In the genomic region with DNA sequence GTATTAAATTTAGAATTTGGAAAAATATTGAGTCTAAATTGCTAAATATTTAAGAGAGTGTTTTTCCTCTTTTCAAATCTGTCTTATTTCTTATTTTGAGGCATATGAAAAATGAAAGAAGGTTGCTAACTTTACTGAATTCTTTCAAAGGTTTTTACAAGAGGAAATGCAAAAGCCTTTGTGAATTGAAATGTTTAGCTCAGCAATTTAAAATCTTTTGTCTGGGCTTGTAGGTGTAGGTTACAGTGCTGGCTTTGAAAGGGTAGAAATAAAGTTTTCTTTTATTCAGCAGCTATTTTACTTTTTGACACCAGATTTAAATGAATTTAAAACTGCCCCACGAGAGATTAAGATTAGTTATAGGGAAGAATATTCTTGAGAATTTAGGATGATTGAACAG, we compare ENCODE assay signal across 16 cellular contexts.
DNase-seq lines count a peak whose midpoint lies in the region; ATAC-seq and TF ChIP-seq lines count a peak whose summit lies in the region.
"Had no signal": no experiment of that assay in that cellular context is flagged by ENCODE, and none has a peak within 500 bp of the region (broad histone marks: within the 10 kb centered on the region; RNA-seq: fewer than 3 reads in every experiment).

No MANE protein-coding gene starts in this region.

- peak overlapping the region; percentile 28 for H3K4me3 ChIP-seq in GM23338
- H3K4me3 ChIP-seq in HUES48 (ENCODE audit: low read depth, low read length): peak overlapping the region; percentile 26
- H3K4me3 ChIP-seq in RWPE2 (ENCODE audit: severe bottlenecking): no peak overlapping the region
- H3K4me3 ChIP-seq: A549 had no signal

- H3K27me3 ChIP-seq in GM23338 (ENCODE audit: insufficient read depth): no peaks in the 10 kb centered on the region
- H3K27me3 ChIP-seq in HUES48 (ENCODE audit: control insufficient read depth, insufficient read depth, low read length): no peaks in the 10 kb centered on the region
- no peaks in the 10 kb centered on the region for H3K27me3 ChIP-seq in RWPE2 (ENCODE audit: insufficient read depth, poor library complexity, severe bottlenecking)

- no peaks in the 10 kb centered on the region for H3K79me2 ChIP-seq in GM23338 (replicated peaks; ENCODE audit: insufficient read depth)

- no peak overlapping the region for H3K9ac ChIP-seq in HUES48 (ENCODE audit: low read depth, low read length)

- H3K9me2 ChIP-seq in GM23338 (ENCODE audit: insufficient read depth): no peaks in the 10 kb centered on the region

- H3K27ac ChIP-seq in GM23338 (ENCODE audit: low read depth): peak overlapping the region; percentile 67; the same call in 1 of the 2 replicates
- peak overlapping the region; percentile 50 for H3K27ac ChIP-seq in HUES48 (ENCODE audit: low read depth, low read length)
- H3K27ac ChIP-seq in RWPE2 (ENCODE audit: poor library complexity, severe bottlenecking): peak overlapping the region; percentile 55
- peak overlapping the region; percentile 53 for H3K27ac ChIP-seq in epithelial cell of prostate
- H3K27ac ChIP-seq: A549 had no signal

- H3K4me3 Mint-ChIP-seq in GM23338: peak overlapping the region; percentile 52
- H3K4me3 Mint-ChIP-seq in stimulated activated memory B cell treated with anti-CD40 and anti-IgM and Interleukin-4, amounts not matched to agents 10 μg/mL and 1 μg/mL and 100 μg/mL, for 72 hours: no peak overlapping the region
- H3K4me3 Mint-ChIP-seq: CD14-positive monocyte; CD8-positive, alpha-beta T cell had no signal

- no peak for TF ChIP-seq CTCF in GM23338 (conservative IDR thresholded peaks at IDR 0.05; ENCODE audit: low read depth in 2 of 2)
- no peak for TF ChIP-seq CTCF in RWPE2 (IDR thresholded peaks at IDR 0.05; ENCODE audit: poor library complexity, severe bottlenecking)

- no peaks in the 10 kb centered on the region for H3K36me3 ChIP-seq in GM23338 (ENCODE audit: insufficient read depth)
- no peaks in the 10 kb centered on the region for H3K36me3 ChIP-seq in HUES48 (ENCODE audit: control insufficient read depth, insufficient read depth, low read length)
- H3K36me3 ChIP-seq in RWPE2 (ENCODE audit: low read depth): no peaks in the 10 kb centered on the region

- no peak overlapping the region for H2AFZ ChIP-seq in GM23338

- H4K20me1 ChIP-seq in GM23338 (replicated peaks; ENCODE audit: insufficient read depth): no peaks in the 10 kb centered on the region

- no peaks in the 10 kb centered on the region for H3F3A ChIP-seq in GM23338 (replicated peaks; ENCODE audit: low read depth)

- peak overlapping the region; percentile 92 for H3K27ac Mint-ChIP-seq in GM23338
- H3K27ac Mint-ChIP-seq in stimulated activated memory B cell treated with anti-CD40 and anti-IgM and Interleukin-4, amounts not matched to agents 10 μg/mL and 1 μg/mL and 100 μg/mL, for 72 hours: no peak overlapping the region
- H3K27ac Mint-ChIP-seq: CD14-positive monocyte; CD8-positive, alpha-beta T cell had no signal

- peaks cover 44% of the 10 kb centered on the region for H3K4me1 Mint-ChIP-seq in GM23338
- H3K4me1 Mint-ChIP-seq in stimulated activated memory B cell treated with anti-CD40 and anti-IgM and Interleukin-4, amounts not matched to agents 10 μg/mL and 1 μg/mL and 100 μg/mL, for 72 hours: no peaks in the 10 kb centered on the region
- H3K4me1 Mint-ChIP-seq: CD14-positive monocyte had no signal

- H3K9me3 Mint-ChIP-seq in GM23338: no peaks in the 10 kb centered on the region
- H3K9me3 Mint-ChIP-seq in stimulated activated memory B cell treated with anti-CD40 and anti-IgM and Interleukin-4, amounts not matched to agents 10 μg/mL and 1 μg/mL and 100 μg/mL, for 72 hours: no peaks in the 10 kb centered on the region
- H3K9me3 Mint-ChIP-seq: CD14-positive monocyte had no signal

- H3K9me3 ChIP-seq in HUES48 (ENCODE audit: control insufficient read depth, insufficient read depth, low read length): no peaks in the 10 kb centered on the region
- H3K9me3 ChIP-seq in RWPE2 (ENCODE audit: severe bottlenecking): no peaks in the 10 kb centered on the region
- H3K9me3 ChIP-seq: A549 had no signal

- ATAC-seq in GM23338 (no peak), RWPE2 (ENCODE audit: low read depth) (no peak)
- ATAC-seq in stimulated activated memory B cell treated with anti-CD40 and anti-IgM and Interleukin-4, amounts not matched to agents 10 μg/mL and 1 μg/mL and 100 μg/mL, for 72 hours: no peak
- ATAC-seq: A549; CD8-positive, alpha-beta T cell; HCT116 had no signal

- peak overlapping the region; percentile 64 for H3K4me2 ChIP-seq in GM23338
- H3K4me2 ChIP-seq: A549 had no signal

- H3K27me3 Mint-ChIP-seq in GM23338 (ENCODE audit: insufficient read depth, low read depth, poor library complexity): peaks cover 1% of the 10 kb centered on the region
- H3K27me3 Mint-ChIP-seq in stimulated activated memory B cell treated with anti-CD40 and anti-IgM and Interleukin-4, amounts not matched to agents 10 μg/mL and 1 μg/mL and 100 μg/mL, for 72 hours: no peaks in the 10 kb centered on the region

- no peaks in the 10 kb centered on the region for H3K36me3 Mint-ChIP-seq in GM23338 (ENCODE audit: low read depth)
- H3K36me3 Mint-ChIP-seq in stimulated activated memory B cell treated with anti-CD40 and anti-IgM and Interleukin-4, amounts not matched to agents 10 μg/mL and 1 μg/mL and 100 μg/mL, for 72 hours: no peaks in the 10 kb centered on the region
- H3K36me3 Mint-ChIP-seq: CD14-positive monocyte; CD8-positive, alpha-beta T cell had no signal

- DNase-seq in GM23338 (ENCODE audit: low spot score): peak; percentile 30
- no peak for DNase-seq in RWPE2 (ENCODE audit: low spot score)
- DNase-seq in epithelial cell of prostate (ENCODE audit: low read depth, low spot score): no peak
- DNase-seq in anterior cingulate cortex (lab: John Stamatoyannopoulos, UW): no peak
- DNase-seq in stimulated activated CD4-positive, alpha-beta T cell treated with anti-CD3 and anti-CD28 coated beads, Interleukin-2, amount 100 ng/mL, for 24 hours: no peak
- DNase-seq in stimulated activated naive CD4-positive, alpha-beta T cell treated with Interleukin-2 at 50 U/mL for 16 hours (lab: John Stamatoyannopoulos, UW): no peak
- DNase-seq: CD8-positive, alpha-beta T cell; COR-L47; DMS153; DMS79 treated with DMSO at 0.1 percent for 48 hours; EL had no signal

- H3K4me1 ChIP-seq in GM23338 (ENCODE audit: insufficient read depth): peaks cover 58% of the 10 kb centered on the region
- H3K4me1 ChIP-seq in HUES48 (ENCODE audit: control insufficient read depth, insufficient read depth, low read length): peaks cover 41% of the 10 kb centered on the region
- H3K4me1 ChIP-seq in RWPE2 (ENCODE audit: insufficient read depth, poor library complexity, severe bottlenecking): peaks cover 16% of the 10 kb centered on the region
- H3K4me1 ChIP-seq: A549 had no signal

TF ChIP-seq in GM23338, 12 proteins besides CTCF, POLR2A, EP300 and RAD21:
- TF ChIP-seq EZH2phosphoT487 (IDR thresholded peaks at IDR 0.05; ENCODE audit: unreplicated experiment) (no peak), ZNF331 (CRISPR knock-in tag; IDR thresholded peaks at IDR 0.05; ENCODE audit: low read depth) (no peak), POLR2AphosphoS5 (IDR thresholded peaks at IDR 0.05; ENCODE audit: low read depth) (no peak), JUNB (IDR thresholded peaks at IDR 0.05; ENCODE audit: unreplicated experiment) (no peak), ZNF114 (CRISPR knock-in tag; IDR thresholded peaks at IDR 0.05) (no peak), CREB1 (CRISPR knock-in tag; IDR thresholded peaks at IDR 0.05; ENCODE audit: low read depth) (no peak), EZH2 (IDR thresholded peaks at IDR 0.05; ENCODE audit: low read depth, unreplicated experiment) (no peak), NANOG (IDR thresholded peaks at IDR 0.05; ENCODE audit: borderline replicate concordance) (no peak; the same call in 1 of the 2 replicates), STAT1 (IDR thresholded peaks at IDR 0.05; ENCODE audit: unreplicated experiment) (no peak)
- TF ChIP-seq, protein P1, sequence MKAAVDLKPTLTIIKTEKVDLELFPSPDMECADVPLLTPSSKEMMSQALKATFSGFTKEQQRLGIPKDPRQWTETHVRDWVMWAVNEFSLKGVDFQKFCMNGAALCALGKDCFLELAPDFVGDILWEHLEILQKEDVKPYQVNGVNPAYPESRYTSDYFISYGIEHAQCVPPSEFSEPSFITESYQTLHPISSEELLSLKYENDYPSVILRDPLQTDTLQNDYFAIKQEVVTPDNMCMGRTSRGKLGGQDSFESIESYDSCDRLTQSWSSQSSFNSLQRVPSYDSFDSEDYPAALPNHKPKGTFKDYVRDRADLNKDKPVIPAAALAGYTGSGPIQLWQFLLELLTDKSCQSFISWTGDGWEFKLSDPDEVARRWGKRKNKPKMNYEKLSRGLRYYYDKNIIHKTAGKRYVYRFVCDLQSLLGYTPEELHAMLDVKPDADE (IDR thresholded peaks at IDR 0.05): no peak
TF ChIP-seq in GM23338: peak in this region for 0.
